ENCODE assay signal across 19 cellular contexts in genomic region chr16:57813466-57813865, GRCh38. TPM values are rescaled to one million over a fixed set of nuclear protein-coding genes. Genes with fewer than 3 reads are reported as not detected.
DNase-seq lines count a peak whose midpoint lies in the region; ATAC-seq and TF ChIP-seq lines count a peak whose summit lies in the region.
"Had no signal": no experiment of that assay in that cellular context is flagged by ENCODE, and none has a peak within 500 bp of the region (broad histone marks: within the 10 kb centered on the region; RNA-seq: fewer than 3 reads in every experiment).

No MANE protein-coding gene starts in this region.

- H3K9me3 ChIP-seq in endodermal cell (ENCODE audit: control insufficient read depth, low read length) (no peaks in the 10 kb centered on the region), neuronal stem cell (replicated peaks in 1 of 2; ENCODE audit: control insufficient read depth in 2 of 2, insufficient read depth in 1 of 2, low read depth in 1 of 2, low read length in 2 of 2) (no peaks in the 10 kb centered on the region), smooth muscle cell (replicated peaks; ENCODE audit: low read depth) (no peaks in the 10 kb centered on the region)
- H3K9me3 ChIP-seq: BLaER1, SJCRH30 had no signal

- no peak overlapping the region for H4K91ac ChIP-seq in neuronal stem cell (ENCODE audit: low read depth, low read length, poor library complexity)

- intact Hi-C loops in natural killer cell (cut with micrococcal nuclease) = loop anchor here (5.0 kb wide), 3 partner anchors 76 to 236 kb away; partner anchors contain the start of genes ADGRG3 and KATNB1
- intact Hi-C loops in head of caudate nucleus (cut with DNase I) = no loop called here

- H3K36me3 ChIP-seq in endodermal cell (ENCODE audit: control insufficient read depth, insufficient read depth, low read length) = no peaks in the 10 kb centered on the region
- H3K36me3 ChIP-seq in neuronal stem cell (replicated peaks in 1 of 2; ENCODE audit: control insufficient read depth in 2 of 2, insufficient read depth in 2 of 2, low read length in 2 of 2) = no peaks in the 10 kb centered on the region
- H3K36me3 ChIP-seq in smooth muscle cell (ENCODE audit: low read depth) = no peaks in the 10 kb centered on the region
- H3K36me3 ChIP-seq: BLaER1, SJCRH30 had no signal

- H3F3A ChIP-seq in smooth muscle cell (ENCODE audit: low read depth) = peaks cover 12% of the 10 kb centered on the region

- no peak overlapping the region for H2AK5ac ChIP-seq in neuronal stem cell (ENCODE audit: low read depth, low read length)

- ATAC-seq in natural killer cell treated with Interleukin-12 subunit alpha and Interleukin-12 subunit beta and Interleukin-15 and Interleukin-18, amount 100 ng/mL, for 72 hours = no peak
- ATAC-seq in natural killer cell = no peak
- ATAC-seq: Panc1, SK-N-SH treated with all-trans-retinoic acid at 6 μM for 48 hours had no signal

- no peak overlapping the region for H3K27ac ChIP-seq in endodermal cell (ENCODE audit: low read depth, low read length)
- H3K27ac ChIP-seq in neuronal stem cell (replicated peaks; ENCODE audit: low read length) = no peak overlapping the region
- H3K27ac ChIP-seq in smooth muscle cell (ENCODE audit: low read depth) = no peak overlapping the region
- H3K27ac ChIP-seq: BLaER1, HL-60, SJCRH30 had no signal

- no peak overlapping the region for H2BK5ac ChIP-seq in neuronal stem cell (ENCODE audit: low read length)

- no peak for TF ChIP-seq CTCF in natural killer cell (IDR thresholded peaks at IDR 0.05)
- TF ChIP-seq CTCF in endodermal cell (conservative IDR thresholded peaks at IDR 0.05) = no peak
- TF ChIP-seq CTCF in smooth muscle cell (IDR thresholded peaks at IDR 0.05; ENCODE audit: borderline replicate concordance, insufficient read depth, poor library complexity, severe bottlenecking) = no peak

- no peak for DNase-seq in natural killer cell treated with Interleukin-12 subunit alpha and Interleukin-12 subunit beta and Interleukin-15 and Interleukin-18, amount 100 ng/mL, for 72 hours (ENCODE audit: low spot score)
- no peak for DNase-seq in natural killer cell
- peak; percentile 44 for DNase-seq in endodermal cell
- DNase-seq in neuronal stem cell (ENCODE audit: low spot score) = no peak
- DNase-seq in GM19240 (ENCODE audit: insufficient read length, low spot score) = no peak
- no peak for DNase-seq in smooth muscle cell (lab: John Stamatoyannopoulos, UW; ENCODE audit: unreplicated experiment)
- no peak for DNase-seq in head of caudate nucleus
- DNase-seq: CD4-positive, CD25-positive, alpha-beta regulatory T cell; NCI-H1048; NCI-H1417; NCI-H1694; NCI-H2029 treated with DMSO at 0.1 percent for 48 hours; NCI-H2227 treated with DMSO at 0.1 percent for 48 hours; NCI-H526 treated with DMSO at 0.1 percent for 48 hours had no signal

- H3K36me3 Mint-ChIP-seq in natural killer cell treated with Interleukin-12 subunit alpha and Interleukin-12 subunit beta and Interleukin-15 and Interleukin-18, amount 100 ng/mL, for 72 hours = no peaks in the 10 kb centered on the region
- H3K36me3 Mint-ChIP-seq in natural killer cell (no peaks in the 10 kb centered on the region), endodermal cell (ENCODE audit: low read depth) (no peaks in the 10 kb centered on the region)
- H3K36me3 Mint-ChIP-seq: CD4-positive, CD25-positive, alpha-beta regulatory T cell had no signal

- H3K4me3 Mint-ChIP-seq in natural killer cell treated with Interleukin-12 subunit alpha and Interleukin-12 subunit beta and Interleukin-15 and Interleukin-18, amount 100 ng/mL, for 72 hours = no peak overlapping the region
- H3K4me3 Mint-ChIP-seq in natural killer cell (no peak overlapping the region), endodermal cell (no peak overlapping the region)
- H3K4me3 Mint-ChIP-seq: CD4-positive, CD25-positive, alpha-beta regulatory T cell had no signal

- H3K4me1 ChIP-seq in endodermal cell (ENCODE audit: control insufficient read depth, insufficient read depth, low read length) (peaks cover 15% of the 10 kb centered on the region), neuronal stem cell (ENCODE audit: control insufficient read depth in 2 of 2, insufficient read depth in 1 of 2, low read depth in 1 of 2, low read length in 2 of 2) (peaks cover 12 to 15% of the 10 kb centered on the region in 2 donors), smooth muscle cell (ENCODE audit: low read depth) (peaks cover 13% of the 10 kb centered on the region)

- 92 to 98% methylated on average over 6 to 8 of the region's 8 CpGs for WGBS in endodermal cell (ENCODE audit: insufficient coverage in 1 of 2, insufficient read length in 1 of 2), 2 experiments
- no CpG with 5 or more reads among the region's 8 CpGs for WGBS in neuronal stem cell (ENCODE audit: extremely low coverage in 2 of 2, insufficient read length in 2 of 2, insufficient replicate concordance in 1 of 2), 2 donors
- 93% methylated on average over 8 of the region's 8 CpGs for WGBS in smooth muscle cell (ENCODE audit: low lambda C conversion rate)

- H3K79me1 ChIP-seq in neuronal stem cell (ENCODE audit: low read depth, low read length) = no peaks in the 10 kb centered on the region

- H3K4me3 ChIP-seq in endodermal cell (ENCODE audit: low read length) (no peak overlapping the region), neuronal stem cell (ENCODE audit: low read length in 2 of 2) (no peak overlapping the region), smooth muscle cell (no peak overlapping the region)
- H3K4me3 ChIP-seq: BLaER1, SJCRH30 had no signal

- no peak overlapping the region for H2BK12ac ChIP-seq in neuronal stem cell (ENCODE audit: low read length)

- H3K27me3 ChIP-seq in endodermal cell (ENCODE audit: control insufficient read depth, insufficient read depth, low read length, poor library complexity, severe bottlenecking) (no peaks in the 10 kb centered on the region), neuronal stem cell (ENCODE audit: control insufficient read depth in 3 of 3, insufficient read depth in 3 of 3, low read depth in 1 of 3, low read length in 3 of 3) (peaks cover 0 to 2% (median 0%) of the 10 kb centered on the region in 3 experiments), smooth muscle cell (ENCODE audit: low read depth) (no peaks in the 10 kb centered on the region)
- H3K27me3 ChIP-seq: BLaER1, SJCRH30 had no signal

- H3K79me2 ChIP-seq in smooth muscle cell (ENCODE audit: low read depth) = no peaks in the 10 kb centered on the region

- no peak overlapping the region for H3K4ac ChIP-seq in neuronal stem cell (ENCODE audit: low read length)

- no peaks in the 10 kb centered on the region for H3K27me3 Mint-ChIP-seq in natural killer cell treated with Interleukin-12 subunit alpha and Interleukin-12 subunit beta and Interleukin-15 and Interleukin-18, amount 100 ng/mL, for 72 hours
- no peaks in the 10 kb centered on the region for H3K27me3 Mint-ChIP-seq in natural killer cell (ENCODE audit: low read depth in 2 of 2)
- no peaks in the 10 kb centered on the region for H3K27me3 Mint-ChIP-seq in endodermal cell (ENCODE audit: insufficient read depth)

- H4K8ac ChIP-seq in neuronal stem cell (ENCODE audit: low read depth, low read length) = no peak overlapping the region

- no peaks in the 10 kb centered on the region for H3K9me3 Mint-ChIP-seq in natural killer cell treated with Interleukin-12 subunit alpha and Interleukin-12 subunit beta and Interleukin-15 and Interleukin-18, amount 100 ng/mL, for 72 hours
- no peaks in the 10 kb centered on the region for H3K9me3 Mint-ChIP-seq in natural killer cell
- no peaks in the 10 kb centered on the region for H3K9me3 Mint-ChIP-seq in endodermal cell
- H3K9me3 Mint-ChIP-seq: CD4-positive, CD25-positive, alpha-beta regulatory T cell had no signal

- peak overlapping the region; percentile 32 for H3K18ac ChIP-seq in neuronal stem cell (ENCODE audit: low read length)

- no peak overlapping the region for H2BK15ac ChIP-seq in neuronal stem cell (ENCODE audit: low read length)

- no peak overlapping the region for H2BK120ac ChIP-seq in neuronal stem cell (ENCODE audit: low read depth, low read length)

- H2AFZ ChIP-seq in neuronal stem cell (ENCODE audit: low read length) (no peak overlapping the region), smooth muscle cell (ENCODE audit: low read depth) (no peak overlapping the region)

- no peak overlapping the region for H3K9ac ChIP-seq in endodermal cell (ENCODE audit: extremely low read depth, low read length, poor library complexity, severe bottlenecking)
- H3K9ac ChIP-seq in neuronal stem cell (ENCODE audit: low read depth, low read length, poor library complexity) = no peak overlapping the region
- no peak overlapping the region for H3K9ac ChIP-seq in smooth muscle cell (ENCODE audit: low read depth)
- H3K9ac ChIP-seq: BLaER1 had no signal

- peak overlapping the region; percentile 12 to 62 for H3K27ac Mint-ChIP-seq in natural killer cell treated with Interleukin-12 subunit alpha and Interleukin-12 subunit beta and Interleukin-15 and Interleukin-18, amount 100 ng/mL, for 72 hours
- H3K27ac Mint-ChIP-seq in natural killer cell = peak overlapping the region in 1 of 2 donors; percentile 87
- H3K27ac Mint-ChIP-seq in endodermal cell = no peak overlapping the region

- H3K23ac ChIP-seq in neuronal stem cell (ENCODE audit: low read depth, low read length, poor library complexity) = no peak overlapping the region

- H3K4me1 Mint-ChIP-seq in natural killer cell treated with Interleukin-12 subunit alpha and Interleukin-12 subunit beta and Interleukin-15 and Interleukin-18, amount 100 ng/mL, for 72 hours (ENCODE audit: low read depth in 2 of 2) = peaks cover 56 to 68% of the 10 kb centered on the region in 2 donors
- H3K4me1 Mint-ChIP-seq in natural killer cell (peaks cover 56 to 68% of the 10 kb centered on the region in 2 donors), endodermal cell (peaks cover 29% of the 10 kb centered on the region)

- H3K14ac ChIP-seq in neuronal stem cell (ENCODE audit: low read length) = no peak overlapping the region

- H3K4me2 ChIP-seq in neuronal stem cell (ENCODE audit: insufficient read depth, low read length, poor library complexity, severe bottlenecking) (no peak overlapping the region), smooth muscle cell (no peak overlapping the region)
- H3K4me2 ChIP-seq: BLaER1 had no signal

- no peaks in the 10 kb centered on the region for H4K20me1 ChIP-seq in smooth muscle cell (ENCODE audit: low read depth)
- H4K20me1 ChIP-seq: BLaER1 had no signal

RNA-seq across cellular contexts. Expression of gene KIFC3, which starts 11.2 kb away (rescaled TPM):
- 10 to 100 TPM in 1 of 2 donors, 1 to 10 TPM in 1; 2.5 to 10.0 TPM for total RNA-seq in natural killer cell treated with Interleukin-12 subunit alpha and Interleukin-12 subunit beta and Interleukin-15 and Interleukin-18, amount 100 ng/mL, for 72 hours
- 100 to 1,000 TPM in 1 of 3 donors, 10 to 100 TPM in 2; 54.2 to 106 (median 84.9) TPM for total RNA-seq in natural killer cell
- 10 to 100 TPM; 39.2 to 39.3 TPM for total RNA-seq in endodermal cell
- polyA plus RNA-seq in endodermal cell (2013, experiment 1 of 2) = 18.0 TPM
- 22.9 TPM for polyA plus RNA-seq in endodermal cell (2013, experiment 2 of 2)
- polyA plus RNA-seq in neuronal stem cell (2013, experiment 1 of 2) = 1.3 TPM
- 1.1 TPM for polyA plus RNA-seq in neuronal stem cell (2013, experiment 2 of 2)
- 28.0 and 30.6 TPM in 2 replicates for total RNA-seq in smooth muscle cell
- polyA plus RNA-seq in smooth muscle cell = 50.2 and 51.6 TPM in 2 replicates
- polyA plus RNA-seq: CD4-positive, CD25-positive, alpha-beta regulatory T cell had no signal
